ENCODE assay signal across 14 cellular contexts in the genomic region with DNA sequence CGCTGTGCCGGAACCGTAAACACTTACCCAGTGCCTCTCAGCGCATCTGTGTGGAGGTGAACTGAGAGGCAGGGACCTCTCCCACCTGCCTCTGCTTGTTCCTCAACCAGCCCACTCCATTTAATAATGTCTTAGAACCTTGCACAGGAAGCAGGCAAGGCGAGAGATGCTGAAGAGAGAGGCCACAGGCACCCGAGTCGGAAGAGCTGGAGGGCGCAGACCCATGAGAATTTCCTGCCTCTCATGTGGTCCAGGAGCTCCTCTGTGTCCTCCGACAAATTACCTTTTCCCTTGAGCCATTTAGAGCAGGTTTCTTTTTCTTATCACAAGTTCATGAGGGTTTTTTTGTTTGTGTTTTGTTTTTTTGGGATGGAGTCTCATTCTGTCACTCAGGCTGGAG. TPM values are rescaled to one million over a fixed set of nuclear protein-coding genes. Genes with fewer than 3 reads are reported as not detected.
"Had no signal": no experiment of that assay in that cellular context is flagged by ENCODE, and none has a peak within 500 bp of the region (broad histone marks: within the 10 kb centered on the region; RNA-seq: fewer than 3 reads in every experiment).

No MANE protein-coding gene starts in this region.

- H3K4me3 ChIP-seq: cardiac muscle cell, dorsolateral prefrontal cortex, lung, pancreas, suprapubic skin had no signal

- H3K9me3 ChIP-seq: pancreas, suprapubic skin had no signal

- H3K27me3 ChIP-seq: dorsolateral prefrontal cortex, pancreas had no signal

- H3K36me3 Mint-ChIP-seq: mesothelial cell of epicardium had no signal

- ATAC-seq: left colon, pancreas, sciatic nerve had no signal

- DNase-seq: activated CD4-positive, alpha-beta T cell treated with anti-CD3 and anti-CD28 coated beads, Interleukin-2, amount 50 U/mL, for 48 hours; activated CD4-positive, CD25-positive, alpha-beta regulatory T cell treated with anti-CD3 and anti-CD28 coated beads, Interleukin-2, amount 50 U/mL, for 72 hours; activated naive CD4-positive, alpha-beta T cell treated with anti-CD3 and anti-CD28 coated beads for 36 hours; dorsolateral prefrontal cortex; erythroblast; left colon; pancreas had no signal

- H3K4me3 Mint-ChIP-seq: activated naive CD4-positive, alpha-beta T cell treated with anti-CD3 and anti-CD28 coated beads for 36 hours; mesothelial cell of epicardium; stimulated activated naive CD8-positive, alpha-beta T cell treated with anti-CD3 and anti-CD28 coated beads, Interleukin-15, Interleukin-2, amounts not matched to agents 100 ng/mL and 50 ng/mL, for 24 hours had no signal

- H3K27ac Mint-ChIP-seq: activated naive CD4-positive, alpha-beta T cell treated with anti-CD3 and anti-CD28 coated beads for 36 hours; activated T-helper 2 cell treated with anti-CD3 and anti-CD28 coated beads, Interferon-gamma antibody, Interleukin-2, Interleukin-4, amounts not matched to agents 10 μg/mL and 5 μg/mL and 100 μg/mL, durations not matched to agents 14 hours and 24 hours and 36 hours; mesothelial cell of epicardium; stimulated activated naive CD8-positive, alpha-beta T cell treated with anti-CD3 and anti-CD28 coated beads, Interleukin-15, Interleukin-2, amounts not matched to agents 100 ng/mL and 50 ng/mL, for 24 hours had no signal

- H3K9me3 Mint-ChIP-seq: activated naive CD4-positive, alpha-beta T cell treated with anti-CD3 and anti-CD28 coated beads for 36 hours; activated T-helper 2 cell treated with anti-CD3 and anti-CD28 coated beads, Interferon-gamma antibody, Interleukin-2, Interleukin-4, amounts not matched to agents 10 μg/mL and 5 μg/mL and 100 μg/mL, durations not matched to agents 14 hours and 24 hours and 36 hours; mesothelial cell of epicardium; stimulated activated naive CD8-positive, alpha-beta T cell treated with anti-CD3 and anti-CD28 coated beads, Interleukin-15, Interleukin-2, amounts not matched to agents 100 ng/mL and 50 ng/mL, for 24 hours had no signal

- H3K4me1 ChIP-seq: pancreas had no signal

- H3K36me3 ChIP-seq: cardiac muscle cell, pancreas, suprapubic skin had no signal

RNA-seq across cellular contexts. Expression of a gene that starts 4.9 kb away (rescaled TPM):
- total RNA-seq: left colon had no signal
